ENCODE assay signal across 8 cellular contexts in the genomic region with DNA sequence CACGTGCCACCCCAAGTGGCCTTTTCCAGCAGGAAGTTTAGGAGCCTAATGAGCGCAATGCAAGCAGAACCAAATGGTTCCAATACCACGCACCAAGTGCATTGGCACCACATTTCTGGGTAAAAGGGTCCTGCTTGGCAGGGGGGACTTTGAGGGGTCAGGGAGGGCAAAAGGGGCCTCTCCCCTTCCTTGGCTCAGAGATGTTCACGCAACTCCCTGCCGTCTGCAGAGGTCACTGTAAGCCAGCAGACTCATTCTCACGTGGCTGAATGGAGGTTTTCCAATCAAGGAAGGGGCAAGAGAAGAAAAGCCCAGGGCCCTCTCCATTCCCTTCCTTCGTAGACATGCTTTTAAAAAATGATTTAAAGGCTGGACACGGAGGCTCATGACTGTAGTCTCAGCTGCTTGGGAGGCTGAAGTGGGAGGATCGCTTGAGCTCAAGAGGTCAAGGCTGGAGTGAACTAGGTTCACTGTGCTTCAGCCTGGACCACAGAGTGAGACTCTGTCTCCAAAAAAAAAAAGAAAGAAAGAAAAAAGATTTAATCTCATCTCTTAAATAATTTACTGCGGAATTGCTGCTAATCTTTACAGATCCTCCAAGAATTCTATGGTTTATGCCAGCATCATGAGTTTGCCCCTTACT.
DNase-seq lines count a peak whose midpoint lies in the region; ATAC-seq and TF ChIP-seq lines count a peak whose summit lies in the region.

No MANE protein-coding gene starts in this region.

- H3K4me3 ChIP-seq in DND-41 (ENCODE audit: low read depth in 1 of 2, low read length in 2 of 2) = no peak overlapping the region

- H3K4me2 ChIP-seq in DND-41 (ENCODE audit: insufficient read depth, low read length) = no peak overlapping the region

- no peaks in the 10 kb centered on the region for H3K79me2 ChIP-seq in DND-41 (ENCODE audit: insufficient read depth, low read length)

- TF ChIP-seq CTCF in DND-41 (IDR thresholded peaks at IDR 0.05; ENCODE audit: borderline replicate concordance, extremely low read depth, low read length, poor library complexity, severe bottlenecking) = peak; percentile 62
- no peak for TF ChIP-seq CTCF in MCF 10A (IDR thresholded peaks at IDR 0.05; ENCODE audit: unreplicated experiment)

- no peak overlapping the region for H3K27ac ChIP-seq in DND-41 (ENCODE audit: low read length)

- TF ChIP-seq RAD21 in Ishikawa (IDR thresholded peaks at IDR 0.05; ENCODE audit: low read depth) = peak; percentile 57

- no peaks in the 10 kb centered on the region for H4K20me1 ChIP-seq in DND-41 (ENCODE audit: insufficient read depth, low read length)

- H3K9me3 Mint-ChIP-seq in activated CD8-positive, alpha-beta memory T cell treated with anti-CD3 and anti-CD28 coated beads, Interleukin-2, amount 10 ng/mL, durations not matched to agents 7 days and 5 days (ENCODE audit: low read depth) = no peaks in the 10 kb centered on the region
- no peaks in the 10 kb centered on the region for H3K9me3 Mint-ChIP-seq in MCF 10A (ENCODE audit: unreplicated experiment)

- peaks cover 5% of the 10 kb centered on the region for H3K27me3 ChIP-seq in DND-41 (ENCODE audit: insufficient read depth, low read length, poor library complexity)

- POLR2A ChIA-PET in MCF 10A (lab: Yijun Ruan, JAX) = interaction anchor here (0.6 kb wide), 1 partner anchor 188 kb away, joined by 3 read pairs; no protein-coding TSS in a partner anchor

- no peak for ATAC-seq in DND-41 (ENCODE audit: insufficient read depth, low read depth)
- no peak for ATAC-seq in activated CD8-positive, alpha-beta memory T cell treated with anti-CD3 and anti-CD28 coated beads, Interleukin-2, amount 10 ng/mL, durations not matched to agents 7 days and 5 days

- DNase-seq in DND-41 = peak; percentile 26
- peak; percentile 56 for DNase-seq in activated CD8-positive, alpha-beta memory T cell treated with anti-CD3 and anti-CD28 coated beads, Interleukin-2, amount 10 ng/mL, durations not matched to agents 7 days and 5 days
- peak; percentile 37 for DNase-seq in medulla oblongata (ENCODE audit: extremely low spot score)
- DNase-seq in HCEC 1CT = no peak
- no peak for DNase-seq in cerebellar nuclear complex (lab: John Stamatoyannopoulos, UW)
- no peak for DNase-seq in stimulated activated CD4-positive, alpha-beta T cell treated with anti-CD3 and anti-CD28 coated beads, Interleukin-12 subunit alpha, Interleukin-12 subunit beta, amount 100 ng/mL, for 4 hours
- DNase-seq in MCF 10A (ENCODE audit: unreplicated experiment) = no peak

- CTCF ChIA-PET in activated CD8-positive, alpha-beta memory T cell treated with anti-CD3 and anti-CD28 coated beads, Interleukin-2, amount 10 ng/mL, durations not matched to agents 7 days and 5 days (lab: Charles Lee) = interaction anchor here (0.8 to 5.0 kb wide), 13 partner anchors 14 to 355 kb away, joined by 3 to 65 read pairs (median 4); no protein-coding TSS in a partner anchor
- CTCF ChIA-PET in MCF 10A (lab: Yijun Ruan, JAX) = interaction anchor here (0.6 to 1.4 kb wide), 5 partner anchors 176 to 354 kb away, joined by 3 to 8 read pairs (median 3); no protein-coding TSS in a partner anchor

- no peaks in the 10 kb centered on the region for H3K9me3 ChIP-seq in DND-41 (ENCODE audit: insufficient read depth, low read length, severe bottlenecking)

- no peaks in the 10 kb centered on the region for H3K36me3 ChIP-seq in DND-41 (ENCODE audit: insufficient read depth, low read length)

- intact Hi-C loops in MCF 10A (cut with micrococcal nuclease) = loop anchor here (2.0 kb wide), 2 partner anchors 187 to 251 kb away; no protein-coding TSS in a partner anchor

- TF ChIP-seq EP300 in Ishikawa (IDR thresholded peaks at IDR 0.05; ENCODE audit: borderline replicate concordance) = no peak

- peaks cover 57% of the 10 kb centered on the region for H3K27me3 Mint-ChIP-seq in activated CD8-positive, alpha-beta memory T cell treated with anti-CD3 and anti-CD28 coated beads, Interleukin-2, amount 10 ng/mL, durations not matched to agents 7 days and 5 days
- no peaks in the 10 kb centered on the region for H3K27me3 Mint-ChIP-seq in MCF 10A (ENCODE audit: insufficient read depth, unreplicated experiment)

- no peak overlapping the region for H3K4me3 Mint-ChIP-seq in activated CD8-positive, alpha-beta memory T cell treated with anti-CD3 and anti-CD28 coated beads, Interleukin-2, amount 10 ng/mL, durations not matched to agents 7 days and 5 days
- no peak overlapping the region for H3K4me3 Mint-ChIP-seq in MCF 10A (ENCODE audit: unreplicated experiment)

- H3K9ac ChIP-seq in DND-41 (ENCODE audit: low read depth, low read length) = no peak overlapping the region

- H3K36me3 Mint-ChIP-seq in activated CD8-positive, alpha-beta memory T cell treated with anti-CD3 and anti-CD28 coated beads, Interleukin-2, amount 10 ng/mL, durations not matched to agents 7 days and 5 days = no peaks in the 10 kb centered on the region
- peaks cover 37% of the 10 kb centered on the region for H3K36me3 Mint-ChIP-seq in MCF 10A (ENCODE audit: insufficient read depth, unreplicated experiment)

- no TSS peak for BruUV-seq in MCF 10A (replicated peaks; lab: Mats Ljungman, UMichigan)

- peaks cover 19% of the 10 kb centered on the region for H3K4me1 ChIP-seq in DND-41 (ENCODE audit: insufficient read depth, low read length)

- no peak overlapping the region for H2AFZ ChIP-seq in DND-41 (ENCODE audit: low read depth, low read length)

- no peak overlapping the region for H3K27ac Mint-ChIP-seq in activated CD8-positive, alpha-beta memory T cell treated with anti-CD3 and anti-CD28 coated beads, Interleukin-2, amount 10 ng/mL, durations not matched to agents 7 days and 5 days
- H3K27ac Mint-ChIP-seq in MCF 10A (ENCODE audit: low read depth, unreplicated experiment) = no peak overlapping the region

- H3K4me1 Mint-ChIP-seq in activated CD8-positive, alpha-beta memory T cell treated with anti-CD3 and anti-CD28 coated beads, Interleukin-2, amount 10 ng/mL, durations not matched to agents 7 days and 5 days = peaks cover 24% of the 10 kb centered on the region
- no peaks in the 10 kb centered on the region for H3K4me1 Mint-ChIP-seq in MCF 10A (ENCODE audit: insufficient read depth, unreplicated experiment)

TF ChIP-seq in Ishikawa, 13 proteins besides CTCF, POLR2A, EP300 and RAD21:
- TF ChIP-seq TAF1 (IDR thresholded peaks at IDR 0.05; ENCODE audit: low read depth) (no peak), YY1 (IDR thresholded peaks at IDR 0.05; ENCODE audit: low read depth) (no peak), NFIC (IDR thresholded peaks at IDR 0.05) (no peak), FOXM1 (IDR thresholded peaks at IDR 0.05; ENCODE audit: borderline replicate concordance, low read depth) (no peak), CEBPB (IDR thresholded peaks at IDR 0.05) (no peak), TEAD4 (IDR thresholded peaks at IDR 0.05) (no peak), TCF12 (IDR thresholded peaks at IDR 0.05; ENCODE audit: low read depth) (no peak), CREB1 (IDR thresholded peaks at IDR 0.05; ENCODE audit: low read depth) (no peak), EGR1 (IDR thresholded peaks at IDR 0.05) (no peak), ZBTB7A (IDR thresholded peaks at IDR 0.05; ENCODE audit: low read depth) (no peak)
- TF ChIP-seq, protein P1, sequence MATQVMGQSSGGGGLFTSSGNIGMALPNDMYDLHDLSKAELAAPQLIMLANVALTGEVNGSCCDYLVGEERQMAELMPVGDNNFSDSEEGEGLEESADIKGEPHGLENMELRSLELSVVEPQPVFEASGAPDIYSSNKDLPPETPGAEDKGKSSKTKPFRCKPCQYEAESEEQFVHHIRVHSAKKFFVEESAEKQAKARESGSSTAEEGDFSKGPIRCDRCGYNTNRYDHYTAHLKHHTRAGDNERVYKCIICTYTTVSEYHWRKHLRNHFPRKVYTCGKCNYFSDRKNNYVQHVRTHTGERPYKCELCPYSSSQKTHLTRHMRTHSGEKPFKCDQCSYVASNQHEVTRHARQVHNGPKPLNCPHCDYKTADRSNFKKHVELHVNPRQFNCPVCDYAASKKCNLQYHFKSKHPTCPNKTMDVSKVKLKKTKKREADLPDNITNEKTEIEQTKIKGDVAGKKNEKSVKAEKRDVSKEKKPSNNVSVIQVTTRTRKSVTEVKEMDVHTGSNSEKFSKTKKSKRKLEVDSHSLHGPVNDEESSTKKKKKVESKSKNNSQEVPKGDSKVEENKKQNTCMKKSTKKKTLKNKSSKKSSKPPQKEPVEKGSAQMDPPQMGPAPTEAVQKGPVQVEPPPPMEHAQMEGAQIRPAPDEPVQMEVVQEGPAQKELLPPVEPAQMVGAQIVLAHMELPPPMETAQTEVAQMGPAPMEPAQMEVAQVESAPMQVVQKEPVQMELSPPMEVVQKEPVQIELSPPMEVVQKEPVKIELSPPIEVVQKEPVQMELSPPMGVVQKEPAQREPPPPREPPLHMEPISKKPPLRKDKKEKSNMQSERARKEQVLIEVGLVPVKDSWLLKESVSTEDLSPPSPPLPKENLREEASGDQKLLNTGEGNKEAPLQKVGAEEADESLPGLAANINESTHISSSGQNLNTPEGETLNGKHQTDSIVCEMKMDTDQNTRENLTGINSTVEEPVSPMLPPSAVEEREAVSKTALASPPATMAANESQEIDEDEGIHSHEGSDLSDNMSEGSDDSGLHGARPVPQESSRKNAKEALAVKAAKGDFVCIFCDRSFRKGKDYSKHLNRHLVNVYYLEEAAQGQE (IDR thresholded peaks at IDR 0.05; ENCODE audit: low read depth) = no peak
- TF ChIP-seq, protein P2, sequence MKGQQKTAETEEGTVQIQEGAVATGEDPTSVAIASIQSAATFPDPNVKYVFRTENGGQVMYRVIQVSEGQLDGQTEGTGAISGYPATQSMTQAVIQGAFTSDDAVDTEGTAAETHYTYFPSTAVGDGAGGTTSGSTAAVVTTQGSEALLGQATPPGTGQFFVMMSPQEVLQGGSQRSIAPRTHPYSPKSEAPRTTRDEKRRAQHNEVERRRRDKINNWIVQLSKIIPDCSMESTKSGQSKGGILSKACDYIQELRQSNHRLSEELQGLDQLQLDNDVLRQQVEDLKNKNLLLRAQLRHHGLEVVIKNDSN (IDR thresholded peaks at IDR 0.05) = no peak
- TF ChIP-seq, protein P3, sequence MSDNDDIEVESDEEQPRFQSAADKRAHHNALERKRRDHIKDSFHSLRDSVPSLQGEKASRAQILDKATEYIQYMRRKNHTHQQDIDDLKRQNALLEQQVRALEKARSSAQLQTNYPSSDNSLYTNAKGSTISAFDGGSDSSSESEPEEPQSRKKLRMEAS (IDR thresholded peaks at IDR 0.05) = no peak
TF ChIP-seq in Ishikawa: peak in this region for 0.

Comparison
In these comparisons a context has a peak if more than half of its experiments do, and no peak if none do; other contexts are left out.
1. DNase-seq: peak in DND-41 (single experiment), activated CD8-positive, alpha-beta memory T cell treated with anti-CD3 and anti-CD28 coated beads, Interleukin-2, amount 10 ng/mL, durations not matched to agents 7 days and 5 days (single experiment) and medulla oblongata (single experiment); none in HCEC 1CT (single experiment), cerebellar nuclear complex (0 of 2), stimulated activated CD4-positive, alpha-beta T cell treated with anti-CD3 and anti-CD28 coated beads, Interleukin-12 subunit alpha, Interleukin-12 subunit beta, amount 100 ng/mL, for 4 hours (single experiment) and MCF 10A (single experiment).